13 cellular contexts compared by ENCODE assay signal in the genomic region with DNA sequence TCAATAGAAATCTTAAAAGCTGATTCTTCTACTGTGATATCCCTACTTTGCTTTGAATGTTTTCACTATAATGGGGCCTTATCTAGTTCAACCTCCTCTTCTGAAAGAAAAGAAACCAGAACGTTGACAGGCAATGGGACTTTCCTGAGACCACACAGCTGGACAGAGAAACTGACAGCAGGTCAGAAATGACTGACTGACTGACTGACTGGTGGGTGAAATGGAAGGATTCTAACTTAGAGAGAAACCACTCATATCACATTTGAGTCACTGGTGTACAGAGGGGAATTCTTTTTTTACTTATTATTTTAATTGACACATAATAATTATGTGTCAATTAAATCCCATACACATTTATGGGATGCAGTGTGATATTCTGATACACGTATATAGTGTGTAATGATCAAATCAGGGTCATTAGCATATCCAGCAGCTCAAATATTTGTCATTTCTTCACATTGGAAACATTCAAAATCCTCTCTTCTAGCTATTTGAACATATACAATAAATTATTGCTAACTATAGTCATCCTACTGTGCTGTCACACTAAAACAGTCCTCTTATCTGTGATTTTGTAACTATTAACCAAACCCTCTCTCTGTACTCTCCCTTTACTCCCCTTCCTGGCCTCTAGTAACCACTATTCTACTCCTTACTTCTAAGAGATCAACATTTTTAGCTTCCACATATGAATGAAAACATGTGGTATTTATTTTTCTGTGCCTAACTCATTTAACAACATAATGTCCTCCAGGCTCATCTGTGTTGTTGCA.
DNase-seq lines count a peak whose midpoint lies in the region; ATAC-seq and TF ChIP-seq lines count a peak whose summit lies in the region.
"Had no signal": no experiment of that assay in that cellular context is flagged by ENCODE, and none has a peak within 500 bp of the region (broad histone marks: within the 10 kb centered on the region; RNA-seq: fewer than 3 reads in every experiment).

No MANE protein-coding gene starts in this region.

- H3K27ac ChIP-seq in sigmoid colon (no peak overlapping the region), SJCRH30 (no peak overlapping the region)

- intact Hi-C loops in sigmoid colon (cut with DNase I) = loop anchor here (10.0 kb wide), 2 partner anchors 144 to 214 kb away; no protein-coding TSS in a partner anchor
- intact Hi-C loops in Right ventricle myocardium inferior (cut with DNase I) = loop anchor here (10.0 kb wide), 1 partner anchor 144 kb away; no protein-coding TSS in a partner anchor

- H3K4me1 ChIP-seq in sigmoid colon (no peaks in the 10 kb centered on the region), SJCRH30 (no peaks in the 10 kb centered on the region)

- no peaks in the 10 kb centered on the region for H3K9me3 Mint-ChIP-seq in T-helper 2 cell treated with Interferon-gamma antibody and Interleukin-4, amounts not matched to agents 5 μg/mL and 100 μg/mL, for 36 hours
- H3K9me3 Mint-ChIP-seq: activated CD4-positive, alpha-beta memory T cell treated with anti-CD3 and anti-CD28 coated beads for 36 hours; stimulated activated naive CD8-positive, alpha-beta T cell treated with anti-CD3 and anti-CD28 coated beads, Interleukin-15, Interleukin-2, amounts not matched to agents 100 ng/mL and 50 ng/mL, for 24 hours had no signal

- no peaks in the 10 kb centered on the region for H3K36me3 ChIP-seq in sigmoid colon
- H3K36me3 ChIP-seq in SJCRH30 = no peaks in the 10 kb centered on the region

- H3K36me3 Mint-ChIP-seq in T-helper 2 cell treated with Interferon-gamma antibody and Interleukin-4, amounts not matched to agents 5 μg/mL and 100 μg/mL, for 36 hours (ENCODE audit: low read depth) = no peaks in the 10 kb centered on the region
- H3K36me3 Mint-ChIP-seq: activated CD4-positive, alpha-beta memory T cell treated with anti-CD3 and anti-CD28 coated beads for 36 hours; activated naive CD8-positive, alpha-beta T cell had no signal

- no peaks in the 10 kb centered on the region for H3K9me3 ChIP-seq in sigmoid colon
- H3K9me3 ChIP-seq in SJCRH30 (replicated peaks) = no peaks in the 10 kb centered on the region

- no peak for TF ChIP-seq POLR2A in sigmoid colon (IDR thresholded peaks at IDR 0.05)

- TF ChIP-seq CTCF in sigmoid colon (IDR thresholded peaks at IDR 0.05) = no peak

- no peak overlapping the region for H3K4me3 Mint-ChIP-seq in T-helper 2 cell treated with Interferon-gamma antibody and Interleukin-4, amounts not matched to agents 5 μg/mL and 100 μg/mL, for 36 hours
- H3K4me3 Mint-ChIP-seq: activated CD4-positive, alpha-beta memory T cell treated with anti-CD3 and anti-CD28 coated beads for 36 hours; activated naive CD8-positive, alpha-beta T cell; stimulated activated naive CD8-positive, alpha-beta T cell treated with anti-CD3 and anti-CD28 coated beads, Interleukin-15, Interleukin-2, amounts not matched to agents 100 ng/mL and 50 ng/mL, for 24 hours had no signal

- no peaks in the 10 kb centered on the region for H3K4me1 Mint-ChIP-seq in T-helper 2 cell treated with Interferon-gamma antibody and Interleukin-4, amounts not matched to agents 5 μg/mL and 100 μg/mL, for 36 hours (ENCODE audit: low read depth)

- ATAC-seq in GM18867 (IDR thresholded peaks at IDR 0.05; ENCODE audit: unreplicated experiment) (peak; percentile 94), GM21515 (IDR thresholded peaks at IDR 0.05; ENCODE audit: unreplicated experiment) (peak; percentile 98), HG03045 (IDR thresholded peaks at IDR 0.05; ENCODE audit: unreplicated experiment) (peak; percentile 97), Right ventricle myocardium inferior (no peak)

- TF ChIP-seq EP300 in sigmoid colon (IDR thresholded peaks at IDR 0.05) = no peak

- H3K4me3 ChIP-seq in sigmoid colon (no peak overlapping the region), SJCRH30 (no peak overlapping the region)

- H3K27ac Mint-ChIP-seq in T-helper 2 cell treated with Interferon-gamma antibody and Interleukin-4, amounts not matched to agents 5 μg/mL and 100 μg/mL, for 36 hours = no peak overlapping the region
- H3K27ac Mint-ChIP-seq: activated CD4-positive, alpha-beta memory T cell treated with anti-CD3 and anti-CD28 coated beads for 36 hours; activated naive CD8-positive, alpha-beta T cell; stimulated activated naive CD8-positive, alpha-beta T cell treated with anti-CD3 and anti-CD28 coated beads, Interleukin-15, Interleukin-2, amounts not matched to agents 100 ng/mL and 50 ng/mL, for 24 hours had no signal

- H3K27me3 ChIP-seq in sigmoid colon (no peaks in the 10 kb centered on the region), SJCRH30 (no peaks in the 10 kb centered on the region)

- H3K27me3 Mint-ChIP-seq in T-helper 2 cell treated with Interferon-gamma antibody and Interleukin-4, amounts not matched to agents 5 μg/mL and 100 μg/mL, for 36 hours (ENCODE audit: low read depth) = no peaks in the 10 kb centered on the region
- H3K27me3 Mint-ChIP-seq: activated CD4-positive, alpha-beta memory T cell treated with anti-CD3 and anti-CD28 coated beads for 36 hours; stimulated activated naive CD8-positive, alpha-beta T cell treated with anti-CD3 and anti-CD28 coated beads, Interleukin-15, Interleukin-2, amounts not matched to agents 100 ng/mL and 50 ng/mL, for 24 hours had no signal

- 68 to 71% methylated on average over 2 of the region's 2 CpGs for WGBS in sigmoid colon, 2 donors

- DNase-seq in T-helper 2 cell treated with Interferon-gamma antibody and Interleukin-4, amounts not matched to agents 5 μg/mL and 100 μg/mL, for 36 hours (ENCODE audit: low spot score) = peak; percentile 3
- DNase-seq in HCEC 1CT (no peak), sigmoid colon (no peak), Right ventricle myocardium inferior (ENCODE audit: missing footprints) (no peak), SJCRH30 (no peak)
- DNase-seq: activated CD4-positive, alpha-beta memory T cell treated with anti-CD3 and anti-CD28 coated beads for 36 hours; NCI-H1436; NK-92 treated with Interleukin-12 subunit alpha and Interleukin-12 subunit beta, amount 100 ng/mL, for 24 hours had no signal
